ENCODE assay signal across 8 cellular contexts in the genomic region with DNA sequence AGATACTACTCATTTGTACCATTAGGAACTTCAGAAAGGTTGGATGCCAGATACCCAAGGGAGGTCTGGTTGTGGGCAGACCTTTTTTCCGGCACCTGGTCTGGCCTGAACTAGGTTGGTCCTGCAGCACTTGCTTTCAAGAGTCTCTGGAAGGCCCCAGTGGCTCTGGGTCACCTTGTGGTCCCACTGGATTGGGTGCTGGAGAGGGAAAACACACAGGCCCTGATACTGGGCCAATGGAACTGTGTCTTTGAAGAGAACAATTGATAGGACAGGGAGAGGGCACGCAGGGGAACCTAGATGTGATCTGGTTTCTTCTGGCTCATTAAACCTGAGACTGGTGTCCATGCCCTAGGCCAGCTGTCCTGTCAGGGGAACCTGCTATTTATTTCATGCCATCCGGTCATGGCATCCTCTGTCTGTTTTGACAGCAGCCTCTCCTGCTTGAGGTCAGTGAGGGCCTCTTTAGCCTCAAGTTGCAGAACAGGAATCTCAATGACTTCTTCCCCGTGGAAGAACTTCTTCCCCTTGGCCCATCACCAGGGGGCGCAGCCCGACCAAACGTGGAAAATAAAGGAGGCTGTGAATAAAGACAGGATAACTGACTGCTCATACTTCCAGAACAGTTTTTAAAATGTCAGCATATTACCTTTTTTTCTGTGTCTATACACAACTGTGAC.
A peak's percentile ranks its signal among the peaks of the same experiment; 100 is the strongest.
DNase-seq lines count a peak whose midpoint lies in the region; ATAC-seq lines count a peak whose summit lies in the region.

No MANE protein-coding gene starts in this region.

- no peak for ATAC-seq in HG02759 (IDR thresholded peaks at IDR 0.05; ENCODE audit: unreplicated experiment)

- DNase-seq in AG08396 (ENCODE audit: low spot score) (peak; percentile 77), GOT3 (lab: John Stamatoyannopoulos, UW) (peak; percentile 44), NCI-H526 treated with DMSO at 0.1 percent for 48 hours (lab: John Stamatoyannopoulos, UW) (peak; percentile 8), ecto neural progenitor cell (ENCODE audit: low spot score) (peak; percentile 81), medulla oblongata (ENCODE audit: extremely low spot score) (peak; percentile 78)
- DNase-seq in activated CD4-positive, alpha-beta T cell treated with anti-CD3 and anti-CD28 coated beads, Interleukin-2, amount 50 U/mL, for 4 hours = peak; percentile 51 to 53
- DNase-seq in stimulated activated CD8-positive, alpha-beta memory T cell treated with anti-CD3 and anti-CD28 coated beads, Interleukin-4, amount 100 ng/mL, for 24 hours (ENCODE audit: low read depth) = peak; percentile 52

Comparison
In these comparisons a context has a peak if more than half of its experiments do, and no peak if none do; other contexts are left out.
1. DNase-seq: peak in every context shown above with its lines; median percentile 81 in ecto neural progenitor cell; 78 in medulla oblongata; 77 in AG08396; 52 in activated CD4-positive, alpha-beta T cell treated with anti-CD3 and anti-CD28 coated beads, Interleukin-2, amount 50 U/mL, for 4 hours; 52 in stimulated activated CD8-positive, alpha-beta memory T cell treated with anti-CD3 and anti-CD28 coated beads, Interleukin-4, amount 100 ng/mL, for 24 hours; 44 in GOT3; 8 in NCI-H526 treated with DMSO at 0.1 percent for 48 hours.